Comparison of ENCODE assay signal across 18 cellular contexts in genomic region chr3:184428561-184429175, GRCh38. TPM values are rescaled to one million over a fixed set of nuclear protein-coding genes. Genes with fewer than 3 reads are reported as not detected.
DNase-seq lines count a peak whose midpoint lies in the region; ATAC-seq and TF ChIP-seq lines count a peak whose summit lies in the region.
"Had no signal": no experiment of that assay in that cellular context is flagged by ENCODE, and none has a peak within 500 bp of the region (broad histone marks: within the 10 kb centered on the region; RNA-seq: fewer than 3 reads in every experiment).

No MANE protein-coding gene starts in this region.

- H3K27me3 Mint-ChIP-seq in HFFc6 (ENCODE audit: insufficient read depth) (peaks cover 16% of the 10 kb centered on the region), neural progenitor cell (ENCODE audit: insufficient read depth, low read depth) (peaks cover 6% of the 10 kb centered on the region), H9 (ENCODE audit: low read depth) (peaks cover 10% of the 10 kb centered on the region; the same call in 1 of the 2 replicates), GM23338 (ENCODE audit: insufficient read depth, low read depth, poor library complexity) (peaks cover 13% of the 10 kb centered on the region)

- H3K4me2 ChIP-seq in neural progenitor cell (no peak overlapping the region), H9 (ENCODE audit: insufficient read depth, insufficient read length, low read length) (no peak overlapping the region), GM23338 (no peak overlapping the region)
- H3K4me2 ChIP-seq: BLaER1 treated with 17β-estradiol and CSF1 and Interleukin-3, amounts not matched to agents 10 nM and 100 nM had no signal

- H3K27ac Mint-ChIP-seq in HFFc6 (no peak overlapping the region), neural progenitor cell (peak overlapping the region; percentile 65), H9 (no peak overlapping the region; a peak in 1 of 7 replicates), GM23338 (no peak overlapping the region)
- H3K27ac Mint-ChIP-seq: dendritic cell treated with granulocyte-macrophage colony-stimulating factor and Interleukin-4, amounts not matched to agents 40 ng/mL and 50 ng/mL, for 4 days had no signal

- no peak overlapping the region for H3K4ac ChIP-seq in H9 (ENCODE audit: low read depth, low read length)

- no peaks in the 10 kb centered on the region for H3K27me3 ChIP-seq in neural progenitor cell
- no peaks in the 10 kb centered on the region for H3K27me3 ChIP-seq in H9 (ENCODE audit: insufficient read depth, low read length)
- no peaks in the 10 kb centered on the region for H3K27me3 ChIP-seq in GM23338 (ENCODE audit: insufficient read depth)
- H3K27me3 ChIP-seq: BLaER1 treated with 17β-estradiol and CSF1 and Interleukin-3, amounts not matched to agents 10 nM and 100 nM; esophagus squamous epithelium had no signal

- no peaks in the 10 kb centered on the region for H4K20me1 ChIP-seq in neural progenitor cell (ENCODE audit: low read depth)
- no peaks in the 10 kb centered on the region for H4K20me1 ChIP-seq in H9 (ENCODE audit: control insufficient read depth, insufficient read depth, insufficient read length)
- no peaks in the 10 kb centered on the region for H4K20me1 ChIP-seq in GM23338 (replicated peaks; ENCODE audit: insufficient read depth)
- H4K20me1 ChIP-seq: BLaER1 treated with 17β-estradiol and CSF1 and Interleukin-3, amounts not matched to agents 10 nM and 100 nM had no signal

- H2BK12ac ChIP-seq in H9 (ENCODE audit: insufficient read length, low read depth, low read length) = no peak overlapping the region

- H3K79me2 ChIP-seq in neural progenitor cell (ENCODE audit: low read depth) = no peaks in the 10 kb centered on the region
- H3K79me2 ChIP-seq in H9 (ENCODE audit: insufficient read depth, low read length) = no peaks in the 10 kb centered on the region
- H3K79me2 ChIP-seq in GM23338 (replicated peaks; ENCODE audit: insufficient read depth) = no peaks in the 10 kb centered on the region

- H4K8ac ChIP-seq in H9 (replicated peaks; ENCODE audit: insufficient read length, low read depth, low read length) = no peak overlapping the region

- peak; percentile 25 for DNase-seq in AG09319 (ENCODE audit: extremely low read depth, low read depth)
- peak; percentile 27 for DNase-seq in HFFc6
- DNase-seq in dedifferentiated amniotic fluid mesenchymal stem cell (ENCODE audit: extremely low spot score) = peak; percentile 83
- DNase-seq in neural progenitor cell (ENCODE audit: low spot score) = no peak
- no peak for DNase-seq in H9
- DNase-seq in GM23338 (ENCODE audit: low spot score) = no peak
- no peak for DNase-seq in activated gamma-delta T cell treated with Interleukin-2 at 50 U/mL for 16 hours
- DNase-seq in lower leg skin (ENCODE audit: low spot score in 2 of 2) = no peak
- DNase-seq: esophagus squamous epithelium; KG1; NCI-H1417 treated with DMSO at 0.1 percent for 48 hours; NCI-H524; stimulated activated naive CD8-positive, alpha-beta T cell treated with anti-CD3 and anti-CD28 coated beads, Interleukin-15, Interleukin-2, amounts not matched to agents 100 U/mL and 50 U/mL, for 24 hours; T-helper 1 cell had no signal

- H4K91ac ChIP-seq in H9 (ENCODE audit: insufficient read length, low read depth, low read length) = no peak overlapping the region

- no peak overlapping the region for H2BK120ac ChIP-seq in H9 (ENCODE audit: low read depth, low read length, poor library complexity, severe bottlenecking)

- no peaks in the 10 kb centered on the region for H3K79me1 ChIP-seq in H9 (ENCODE audit: insufficient read depth, low read depth, low read length, poor library complexity, severe bottlenecking)

- H3K27ac ChIP-seq in neural progenitor cell (no peak overlapping the region), H9 (ENCODE audit: insufficient read length, low read depth, low read length) (no peak overlapping the region), GM23338 (ENCODE audit: low read depth) (no peak overlapping the region)
- H3K27ac ChIP-seq: BLaER1 treated with 17β-estradiol and CSF1 and Interleukin-3, amounts not matched to agents 10 nM and 100 nM; esophagus squamous epithelium had no signal

- H3K36me3 ChIP-seq in neural progenitor cell = no peaks in the 10 kb centered on the region
- no peaks in the 10 kb centered on the region for H3K36me3 ChIP-seq in GM23338 (ENCODE audit: insufficient read depth)
- H3K36me3 ChIP-seq: BLaER1 treated with 17β-estradiol and CSF1 and Interleukin-3, amounts not matched to agents 10 nM and 100 nM; esophagus squamous epithelium had no signal

- TF ChIP-seq CTCF in AG09319 (IDR thresholded peaks at IDR 0.05; ENCODE audit: low read depth, low read length) (no peak), HFFc6 (IDR thresholded peaks at IDR 0.05) (no peak), neural progenitor cell (IDR thresholded peaks at IDR 0.05) (no peak), H9 (conservative IDR thresholded peaks at IDR 0.05) (no peak), GM23338 (conservative IDR thresholded peaks at IDR 0.05; ENCODE audit: low read depth in 2 of 2) (no peak), lower leg skin (IDR thresholded peaks at IDR 0.05) (no peak)

- no peak overlapping the region for H3K18ac ChIP-seq in H9 (ENCODE audit: insufficient read length, low read depth, low read length)

- no peaks in the 10 kb centered on the region for H3K9me2 ChIP-seq in GM23338 (ENCODE audit: insufficient read depth)

- H3K23me2 ChIP-seq in H9 (ENCODE audit: insufficient read length, low read depth, low read length, poor library complexity, severe bottlenecking) = no peaks in the 10 kb centered on the region

- H2BK15ac ChIP-seq in H9 (ENCODE audit: low read depth, low read length) = no peak overlapping the region

- no CpG with 5 or more reads among the region's 6 CpGs for WGBS in H9 (ENCODE audit: extremely low coverage, insufficient read length, low lambda C conversion rate)
- WGBS in lower leg skin, 2 donors = 42 to 43% methylated on average over 6 of the region's 6 CpGs

- no peak overlapping the region for H4K5ac ChIP-seq in H9 (ENCODE audit: insufficient read length, low read depth, low read length)

- H3K9ac ChIP-seq in neural progenitor cell (no peak overlapping the region), H9 (ENCODE audit: extremely low read depth, insufficient read length, low read length) (no peak overlapping the region)
- H3K9ac ChIP-seq: BLaER1 treated with 17β-estradiol and CSF1 and Interleukin-3, amounts not matched to agents 10 nM and 100 nM had no signal

- no peak overlapping the region for H3K4me3 ChIP-seq in neural progenitor cell
- no peak overlapping the region for H3K4me3 ChIP-seq in GM23338
- H3K4me3 ChIP-seq in lower leg skin (ENCODE audit: low read depth, poor library complexity, severe bottlenecking) = no peak overlapping the region
- H3K4me3 ChIP-seq: BLaER1 treated with 17β-estradiol and CSF1 and Interleukin-3, amounts not matched to agents 10 nM and 100 nM; esophagus squamous epithelium; lung; skin epidermis had no signal

- no peak overlapping the region for H3K56ac ChIP-seq in H9 (ENCODE audit: insufficient read length, low read depth, low read length)

- no peak overlapping the region for H2AK5ac ChIP-seq in H9 (ENCODE audit: insufficient read length, low read length)

- H3K4me1 ChIP-seq in neural progenitor cell = no peaks in the 10 kb centered on the region
- H3K4me1 ChIP-seq in H9 (ENCODE audit: insufficient read depth, low read length) = no peaks in the 10 kb centered on the region
- no peaks in the 10 kb centered on the region for H3K4me1 ChIP-seq in GM23338 (ENCODE audit: insufficient read depth)

- H3K4me1 Mint-ChIP-seq in HFFc6 (ENCODE audit: low read depth) = peaks cover 8% of the 10 kb centered on the region
- H3K4me1 Mint-ChIP-seq in neural progenitor cell = peaks cover 11% of the 10 kb centered on the region
- H3K4me1 Mint-ChIP-seq in H9 = no peaks in the 10 kb centered on the region
- H3K4me1 Mint-ChIP-seq in GM23338 = no peaks in the 10 kb centered on the region

- no peak overlapping the region for H3K14ac ChIP-seq in H9 (ENCODE audit: insufficient read depth, low read length)

- no peaks in the 10 kb centered on the region for H3K9me3 Mint-ChIP-seq in HFFc6
- peaks cover 3% of the 10 kb centered on the region for H3K9me3 Mint-ChIP-seq in neural progenitor cell
- H3K9me3 Mint-ChIP-seq in H9 = peaks cover 0 to 3% of the 10 kb centered on the region in 2 experiments; a peak in 2 of 5 replicates
- no peaks in the 10 kb centered on the region; the same call in 1 of the 3 replicates for H3K9me3 Mint-ChIP-seq in GM23338
- H3K9me3 Mint-ChIP-seq: dendritic cell treated with granulocyte-macrophage colony-stimulating factor and Interleukin-4, amounts not matched to agents 40 ng/mL and 50 ng/mL, for 4 days had no signal

- H3K4me3 Mint-ChIP-seq in HFFc6 (no peak overlapping the region), neural progenitor cell (no peak overlapping the region), H9 (no peak overlapping the region), GM23338 (no peak overlapping the region)
- H3K4me3 Mint-ChIP-seq: dendritic cell treated with granulocyte-macrophage colony-stimulating factor and Interleukin-4, amounts not matched to agents 40 ng/mL and 50 ng/mL, for 4 days had no signal

- H3K9me3 ChIP-seq in neural progenitor cell (ENCODE audit: low read depth) (no peaks in the 10 kb centered on the region), H9 (ENCODE audit: control insufficient read depth, low read depth, low read length) (no peaks in the 10 kb centered on the region)
- H3K9me3 ChIP-seq: esophagus squamous epithelium had no signal

- H2BK20ac ChIP-seq in H9 (ENCODE audit: low read depth, low read length, poor library complexity, severe bottlenecking) = no peak overlapping the region

- no peak overlapping the region for H2BK5ac ChIP-seq in H9 (ENCODE audit: insufficient read length, low read length)

- H2AFZ ChIP-seq in neural progenitor cell (replicated peaks) (no peak overlapping the region), H9 (ENCODE audit: low read length) (no peak overlapping the region), GM23338 (no peak overlapping the region)

- TF ChIP-seq POLR2A in lower leg skin (IDR thresholded peaks at IDR 0.05) = no peak

- H3F3A ChIP-seq in neural progenitor cell (ENCODE audit: low read depth) = no peaks in the 10 kb centered on the region
- no peaks in the 10 kb centered on the region for H3F3A ChIP-seq in GM23338 (replicated peaks; ENCODE audit: low read depth)

- no peak for ATAC-seq in GM23338
- ATAC-seq: stimulated activated naive CD8-positive, alpha-beta T cell treated with anti-CD3 and anti-CD28 coated beads, Interleukin-15, Interleukin-2, amounts not matched to agents 100 U/mL and 50 U/mL, for 24 hours had no signal

- H3K36me3 Mint-ChIP-seq in HFFc6 (ENCODE audit: low read depth) (no peaks in the 10 kb centered on the region), neural progenitor cell (no peaks in the 10 kb centered on the region), H9 (ENCODE audit: insufficient read depth in 1 of 3, low read depth in 3 of 3) (peaks cover 0 to 1% (median 0%) of the 10 kb centered on the region in 3 experiments; a peak in 1 of 7 replicates), GM23338 (ENCODE audit: low read depth) (no peaks in the 10 kb centered on the region)

- no peak overlapping the region for H3K23ac ChIP-seq in H9 (ENCODE audit: insufficient read length, low read depth, low read length)

- intact Hi-C loops in lower leg skin (cut with DNase I; ENCODE audit: low total_unique reads) = no loop called here

- no peak overlapping the region for H3T11ph ChIP-seq in H9 (ENCODE audit: low read length)

RNA-seq across cellular contexts. Expression of gene CHRD, which starts 48.8 kb away (rescaled TPM):
- under 1 TPM in 4 of 6 experiments, not detected in 2; 0.09 to 0.31 (median 0.19) TPM for total RNA-seq in HFFc6 (2021; fragmentation: NEBNext Ultra II Directional; extraction: Animal tissue kit (Norgen Biotek cat#: 25700))
- 2.3 and 6.8 TPM in 2 replicates for total RNA-seq in neural progenitor cell (ENCODE audit: low replicate concordance)
- 1.8 and 1.9 TPM in 2 replicates for total RNA-seq in H9 (2021)
- total RNA-seq in GM23338 (2014; rRNA removed; shearing (Covaris generic)) = 0.66 and 1.1 TPM in 2 replicates
- 0.23 and 0.34 TPM in 2 replicates for polyA plus RNA-seq in GM23338 (2016; fragmentation: Nextera tagmentation; extraction: Ambion mirVana)
- total RNA-seq in lower leg skin = 1 to 10 TPM; 3.3 to 5.2 (median 4.3) TPM

RNA-seq across cellular contexts. Expression of gene THPO, which starts 50.7 kb away (rescaled TPM):
- not detected for total RNA-seq in HFFc6 (2021; fragmentation: NEBNext Ultra II Directional; extraction: Animal tissue kit (Norgen Biotek cat#: 25700))
- 0.31 and 2.3 TPM in 2 replicates for total RNA-seq in neural progenitor cell (ENCODE audit: low replicate concordance)
- 0.64 and 0.85 TPM in 2 replicates for total RNA-seq in H9 (2021)
- total RNA-seq in GM23338 (2014; rRNA removed; shearing (Covaris generic)) = 0.14 and 0.97 TPM in 2 replicates
- polyA plus RNA-seq in GM23338 (2016; fragmentation: Nextera tagmentation; extraction: Ambion mirVana) = 0.47 and 1.9 TPM in 2 replicates
- total RNA-seq in lower leg skin = 1 to 10 TPM in 1 of 4 donors, under 1 TPM in 2, not detected in 1; 0.36 to 1.3 (median 0.37) TPM

Comparison
In these comparisons a context has a peak if more than half of its experiments do, and no peak if none do; other contexts are left out.
1. DNase-seq: peak in AG09319 (single experiment), HFFc6 (single experiment) and dedifferentiated amniotic fluid mesenchymal stem cell (single experiment); none in neural progenitor cell (single experiment), H9 (single experiment), GM23338 (single experiment), activated gamma-delta T cell treated with Interleukin-2 at 50 U/mL for 16 hours (single experiment) and lower leg skin (0 of 2).